Comparison of ENCODE assay signal across 8 cellular contexts in the genomic region with DNA sequence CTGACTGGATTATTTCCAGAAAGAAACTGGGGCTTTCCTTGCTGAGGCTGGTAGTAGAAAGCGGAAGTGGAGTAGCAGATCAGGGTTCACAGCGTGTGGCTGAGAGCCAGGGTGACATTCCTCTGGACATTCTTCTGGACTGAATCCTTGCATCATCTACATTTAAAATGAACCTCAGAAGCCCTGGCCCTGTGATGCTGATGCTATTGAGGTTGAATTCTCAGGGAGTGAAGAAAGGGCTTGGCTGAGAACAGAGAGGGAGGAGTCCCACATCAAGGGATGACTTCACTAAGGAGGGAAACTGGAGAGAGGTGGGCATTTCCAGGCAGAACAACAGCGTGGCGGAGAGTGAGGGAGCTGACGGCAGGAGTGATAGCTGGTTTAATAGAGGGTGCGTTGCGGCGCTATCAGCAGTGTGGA.
DNase-seq lines count a peak whose midpoint lies in the region; ATAC-seq, FAIRE-seq and TF ChIP-seq lines count a peak whose summit lies in the region.

No MANE protein-coding gene starts in this region.

- RAD21 ChIA-PET in GM12878 (lab: Charles Lee; ENCODE audit: unreplicated experiment), result no interaction called here

- 86% methylated on average over 8 of the region's 8 CpGs for WGBS in GM12878 (ENCODE audit: insufficient coverage, insufficient replicate concordance, low lambda C conversion rate, missing lambda C conversion rate)
- 29 to 33% methylated on average over 8 of the region's 8 CpGs for WGBS in upper lobe of left lung, 2 donors

- no peaks in the 10 kb centered on the region for H3K79me2 ChIP-seq in GM12878 (ENCODE audit: control insufficient read depth, insufficient read depth, low read length)

- peak overlapping the region; percentile 7; the same call in 1 of the 2 replicates for H3K4me2 ChIP-seq in GM12878 (ENCODE audit: control insufficient read depth, insufficient read depth)

- no peak for FAIRE-seq in GM12878 (lab: Jason Lieb, UNC)

- H2AFZ ChIP-seq in GM12878 (ENCODE audit: control insufficient read depth, low read depth, low read length), result peak overlapping the region; percentile 69

- no peak for TF ChIP-seq EP300 in GM12878 (IDR thresholded peaks at IDR 0.05; ENCODE audit: borderline replicate concordance in 1 of 2, control insufficient read depth in 1 of 2, low read depth in 2 of 2, low read length in 2 of 2)
- TF ChIP-seq EP300 in upper lobe of left lung (IDR thresholded peaks at IDR 0.05), result no peak

- in situ Hi-C loops in GM12878 (cut with MboI), result no loop called here

- TF ChIP-seq POLR2A in GM12878 (IDR thresholded peaks at IDR 0.05; ENCODE audit: low read depth, low read length) (no peak), upper lobe of left lung (IDR thresholded peaks at IDR 0.05) (no peak)

- H3K27ac ChIP-seq in GM12878 (ENCODE audit: control insufficient read depth, insufficient read depth) (no peak overlapping the region), upper lobe of left lung (peak overlapping the region in 1 of 4 donors; percentile 33)

- SMC1A ChIA-PET in GM12878 (lab: Charles Lee; ENCODE audit: uncharacterized antibody, unreplicated experiment), result interaction anchor here (1.3 kb wide), 1 partner anchor 30 kb away, joined by 3 read pairs; no protein-coding TSS in a partner anchor

- H3K4me1 ChIP-seq in GM12878 (ENCODE audit: control insufficient read depth, insufficient read depth, low read length) (peaks cover 7% of the 10 kb centered on the region; the same call in 1 of the 2 replicates), upper lobe of left lung (peaks cover 0 to 8% (median 3%) of the 10 kb centered on the region in 4 donors)

- no peaks in the 10 kb centered on the region for H3K9me3 ChIP-seq in GM12878 (replicated peaks; ENCODE audit: control insufficient read depth, insufficient read depth, low read length)
- H3K9me3 ChIP-seq in upper lobe of left lung, result no peaks in the 10 kb centered on the region

- TF ChIP-seq CTCF in GM12878 (IDR thresholded peaks at IDR 0.05 in 2 of 3, conservative IDR thresholded peaks at IDR 0.05 in 1 of 3; ENCODE audit: control insufficient read depth in 2 of 3, extremely low read depth in 1 of 3, insufficient read depth in 1 of 3, low read depth in 3 of 3, low read length in 3 of 3) (no peak), kidney epithelial cell (IDR thresholded peaks at IDR 0.05; ENCODE audit: insufficient read depth, low read length, poor library complexity, severe bottlenecking) (no peak), upper lobe of left lung (IDR thresholded peaks at IDR 0.05) (no peak)

- H3K9ac ChIP-seq in GM12878 (ENCODE audit: control insufficient read depth, insufficient read depth, low read length), result no peak overlapping the region

- DNase-seq in GM04504 (ENCODE audit: low read depth), result peak; percentile 96
- peak; percentile 98 for DNase-seq in HT1080 (ENCODE audit: low read depth)
- DNase-seq in GM12878 (ENCODE audit: low read depth, low spot score), result no peak
- DNase-seq in kidney epithelial cell (ENCODE audit: low read depth), result peak; percentile 98
- DNase-seq in upper lobe of left lung, result peak in 1 of 2 donors; percentile 51
- DNase-seq in KG1 (lab: John Stamatoyannopoulos, UW), result no peak
- DNase-seq in NCI-H446 treated with DMSO at 0.1 percent for 48 hours (lab: John Stamatoyannopoulos, UW), result no peak
- no peak for DNase-seq in NCI-H1105 (lab: John Stamatoyannopoulos, UW)

- H3K4me3 ChIP-seq in GM12878 (no peak overlapping the region), kidney epithelial cell (ENCODE audit: low read depth, low read length) (no peak overlapping the region), upper lobe of left lung (no peak overlapping the region)

- intact Hi-C loops in GM12878 (cut with micrococcal nuclease; ENCODE audit: unreplicated experiment), result loop anchor here (5.0 kb wide), 1 partner anchor 51 kb away; no protein-coding TSS in a partner anchor

- H3K36me3 ChIP-seq in GM12878 (ENCODE audit: control insufficient read depth in 2 of 2, insufficient read depth in 2 of 2, low read length in 1 of 2), result no peaks in the 10 kb centered on the region
- H3K36me3 ChIP-seq in kidney epithelial cell (ENCODE audit: control insufficient read depth, insufficient read depth, low read length), result no peaks in the 10 kb centered on the region
- H3K36me3 ChIP-seq in upper lobe of left lung, result no peaks in the 10 kb centered on the region

- H4K20me1 ChIP-seq in GM12878 (ENCODE audit: control insufficient read depth, insufficient read depth), result no peaks in the 10 kb centered on the region

- CTCF ChIA-PET in GM12878 (lab: Yijun Ruan, JAX), result interaction anchor here (0.6 kb wide), 1 partner anchor 55 kb away, joined by 3 read pairs; no protein-coding TSS in a partner anchor

- no TSS peak for BruUV-seq in GM12878 (replicated peaks; lab: Mats Ljungman, UMichigan)

- POLR2A ChIA-PET in GM12878 (lab: Charles Lee), result no interaction called here

- TF ChIP-seq RAD21 in GM12878 (IDR thresholded peaks at IDR 0.05; ENCODE audit: insufficient read depth, low read depth, low read length), result no peak

- peak; percentile 71 for ATAC-seq in GM12878
- peak; percentile 81 to 90 for ATAC-seq in upper lobe of left lung (ENCODE audit: low FRiP score in 2 of 2)

- no peaks in the 10 kb centered on the region for H3K27me3 ChIP-seq in GM12878 (replicated peaks in 1 of 2; ENCODE audit: control insufficient read depth in 2 of 2, insufficient read depth in 2 of 2, low read length in 1 of 2)
- no peaks in the 10 kb centered on the region for H3K27me3 ChIP-seq in kidney epithelial cell (ENCODE audit: control insufficient read depth, insufficient read depth, low read length)
- H3K27me3 ChIP-seq in upper lobe of left lung, result no peaks in the 10 kb centered on the region

TF ChIP-seq in GM12878, 131 proteins besides CTCF, POLR2A, EP300 and RAD21:
- TF ChIP-seq IKZF1 (conservative IDR thresholded peaks at IDR 0.05) (peak; percentile 69; the same call in 1 of the 2 replicates), RELB (IDR thresholded peaks at IDR 0.05; ENCODE audit: low read depth) (no peak), SPI1 (IDR thresholded peaks at IDR 0.05; ENCODE audit: borderline replicate concordance, insufficient read depth, low read depth, low read length) (peak; percentile 93), EED (IDR thresholded peaks at IDR 0.05; ENCODE audit: low read depth) (no peak), BCL3 (IDR thresholded peaks at IDR 0.05; ENCODE audit: borderline replicate concordance, insufficient read depth, low read depth, low read length, poor library complexity, severe bottlenecking) (no peak), KLF5 (IDR thresholded peaks at IDR 0.05; ENCODE audit: partially characterized antibody) (no peak), HDAC6 (IDR thresholded peaks at IDR 0.05; ENCODE audit: unreplicated experiment) (no peak), SIX5 (IDR thresholded peaks at IDR 0.05; ENCODE audit: low read depth, low read length, severe bottlenecking) (no peak), BRCA1 (IDR thresholded peaks at IDR 0.05; ENCODE audit: low read depth, low read length) (no peak), TAF1 (IDR thresholded peaks at IDR 0.05; ENCODE audit: borderline replicate concordance, low read depth, low read length) (no peak)
- TF ChIP-seq, protein P1, sequence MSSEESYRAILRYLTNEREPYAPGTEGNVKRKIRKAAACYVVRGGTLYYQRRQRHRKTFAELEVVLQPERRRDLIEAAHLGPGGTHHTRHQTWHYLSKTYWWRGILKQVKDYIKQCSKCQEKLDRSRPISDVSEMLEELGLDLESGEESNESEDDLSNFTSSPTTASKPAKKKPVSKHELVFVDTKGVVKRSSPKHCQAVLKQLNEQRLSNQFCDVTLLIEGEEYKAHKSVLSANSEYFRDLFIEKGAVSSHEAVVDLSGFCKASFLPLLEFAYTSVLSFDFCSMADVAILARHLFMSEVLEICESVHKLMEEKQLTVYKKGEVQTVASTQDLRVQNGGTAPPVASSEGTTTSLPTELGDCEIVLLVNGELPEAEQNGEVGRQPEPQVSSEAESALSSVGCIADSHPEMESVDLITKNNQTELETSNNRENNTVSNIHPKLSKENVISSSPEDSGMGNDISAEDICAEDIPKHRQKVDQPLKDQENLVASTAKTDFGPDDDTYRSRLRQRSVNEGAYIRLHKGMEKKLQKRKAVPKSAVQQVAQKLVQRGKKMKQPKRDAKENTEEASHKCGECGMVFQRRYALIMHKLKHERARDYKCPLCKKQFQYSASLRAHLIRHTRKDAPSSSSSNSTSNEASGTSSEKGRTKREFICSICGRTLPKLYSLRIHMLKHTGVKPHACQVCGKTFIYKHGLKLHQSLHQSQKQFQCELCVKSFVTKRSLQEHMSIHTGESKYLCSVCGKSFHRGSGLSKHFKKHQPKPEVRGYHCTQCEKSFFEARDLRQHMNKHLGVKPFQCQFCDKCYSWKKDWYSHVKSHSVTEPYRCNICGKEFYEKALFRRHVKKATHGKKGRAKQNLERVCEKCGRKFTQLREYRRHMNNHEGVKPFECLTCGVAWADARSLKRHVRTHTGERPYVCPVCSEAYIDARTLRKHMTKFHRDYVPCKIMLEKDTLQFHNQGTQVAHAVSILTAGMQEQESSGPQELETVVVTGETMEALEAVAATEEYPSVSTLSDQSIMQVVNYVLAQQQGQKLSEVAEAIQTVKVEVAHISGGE (CRISPR knock-in tag; IDR thresholded peaks at IDR 0.05), result no peak
TF ChIP-seq in GM12878: peak in this region for 2.

Comparison
In these comparisons a context has a peak if more than half of its experiments do, and no peak if none do; other contexts are left out.
1. DNase-seq: peak in GM04504 (single experiment), HT1080 (single experiment) and kidney epithelial cell (single experiment); none in GM12878 (single experiment), KG1 (single experiment), NCI-H446 treated with DMSO at 0.1 percent for 48 hours (single experiment) and NCI-H1105 (single experiment).